In the genomic region with DNA sequence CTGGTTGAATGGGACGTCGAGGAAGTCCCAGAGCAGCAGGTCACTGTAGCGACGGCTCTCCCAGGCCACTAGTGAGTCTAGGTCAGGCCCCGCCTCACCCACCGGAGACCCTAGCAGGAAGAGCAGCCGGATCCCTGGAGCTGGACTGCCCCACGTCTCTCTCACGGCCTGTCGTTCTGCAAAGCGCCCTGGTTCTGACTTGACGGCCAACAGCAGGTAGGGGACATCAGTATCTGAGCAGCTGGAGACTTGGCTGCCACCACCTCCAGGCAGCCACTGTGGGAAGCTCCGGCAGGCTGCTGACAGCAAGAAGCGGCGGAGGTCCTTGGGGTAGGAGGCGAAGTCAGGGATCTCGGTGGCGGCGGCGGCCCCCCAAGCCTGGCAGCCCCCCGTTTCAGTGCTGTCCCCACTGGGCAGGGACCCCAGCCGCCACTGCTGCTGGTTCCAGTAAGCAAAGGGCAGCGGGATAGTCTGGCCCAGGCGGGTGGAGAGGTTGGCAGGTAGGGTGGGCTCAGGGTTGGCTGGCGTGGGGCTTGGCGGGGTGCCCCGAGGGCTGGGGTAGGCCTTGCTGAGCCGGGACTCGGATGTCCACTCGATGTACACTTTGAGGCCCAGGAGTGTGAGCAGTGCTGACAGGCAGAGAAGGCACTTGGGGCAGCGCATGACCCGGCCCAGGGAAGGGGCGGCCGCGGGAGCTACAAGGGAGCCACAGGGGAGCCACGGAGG, we compare ENCODE assay signal across 1 cellular context.
TF ChIP-seq lines count a peak whose summit lies in the region.

No MANE protein-coding gene starts in this region.

TF ChIP-seq in endothelial cell of umbilical vein, 7 proteins besides CTCF, POLR2A, EP300 and RAD21:
- TF ChIP-seq POLR2AphosphoS5 (IDR thresholded peaks at IDR 0.05; ENCODE audit: insufficient read depth, low read depth, low read length) = no peak
- no peak for TF ChIP-seq GATA2 (IDR thresholded peaks at IDR 0.05; ENCODE audit: insufficient read depth, insufficient read length, low read depth, low read length)
- no peak for TF ChIP-seq MYC (IDR thresholded peaks at IDR 0.05; ENCODE audit: low read depth, low read length)
- TF ChIP-seq JUN (IDR thresholded peaks at IDR 0.05; ENCODE audit: borderline replicate concordance, insufficient read depth, insufficient read length, low read depth) = no peak
- no peak for TF ChIP-seq MAX (IDR thresholded peaks at IDR 0.05; ENCODE audit: insufficient read depth, insufficient read length)
- no peak for TF ChIP-seq FOS (IDR thresholded peaks at IDR 0.05; ENCODE audit: borderline replicate concordance, insufficient read depth, low read length)
- TF ChIP-seq EZH2 (IDR thresholded peaks at IDR 0.05; ENCODE audit: borderline replicate concordance, low read depth, low read length, severe bottlenecking) = no peak
